In genomic region chr11:32613500-32614151, GRCh38 we compare ENCODE assay signal across 27 cellular contexts.
"Had no signal": no experiment of that assay in that cellular context is flagged by ENCODE, and none has a peak within 500 bp of the region (broad histone marks: within the 10 kb centered on the region; RNA-seq: fewer than 3 reads in every experiment).

No MANE protein-coding gene starts in this region.

- H3K4me3 Mint-ChIP-seq: activated CD4-positive, alpha-beta memory T cell treated with anti-CD3 and anti-CD28 coated beads for 36 hours; activated CD4-positive, alpha-beta T cell treated with anti-CD3 and anti-CD28 coated beads for 36 hours; activated CD4-positive, alpha-beta T cell treated with anti-CD3 and anti-CD28 coated beads, Interleukin-2, amount 10 ng/mL, durations not matched to agents 24 days and 14 days; activated CD8-positive, alpha-beta memory T cell treated with anti-CD3 and anti-CD28 coated beads, Interleukin-2, amount 10 ng/mL, durations not matched to agents 7 days and 5 days; activated CD8-positive, alpha-beta T cell treated with anti-CD3 and anti-CD28 coated beads, Interleukin-2, amount 10 ng/mL, durations not matched to agents 7 days and 5 days; activated naive CD4-positive, alpha-beta T cell treated with anti-CD3 and anti-CD28 coated beads, Interleukin-2, amount 10 ng/mL, durations not matched to agents 7 days and 5 days; activated naive CD8-positive, alpha-beta T cell treated with anti-CD3 and anti-CD28 coated beads, Interleukin-2, amount 10 ng/mL, durations not matched to agents 7 days and 5 days; activated T-helper 1 cell treated with anti-CD3 and anti-CD28 coated beads, Interleukin-12 subunit alpha, Interleukin-12 subunit beta, Interleukin-2, Interleukin-4 antibody, amounts not matched to agents 30 ng/mL and 10 ng/mL and 1 ng/mL, durations not matched to agents 14 hours and 24 hours and 36 hours; brain had no signal

- H3K9me3 Mint-ChIP-seq: activated naive CD4-positive, alpha-beta T cell treated with anti-CD3 and anti-CD28 coated beads, Interleukin-2, amount 10 ng/mL, durations not matched to agents 7 days and 5 days had no signal

- H3K4me1 Mint-ChIP-seq: activated CD4-positive, alpha-beta T cell treated with anti-CD3 and anti-CD28 coated beads for 36 hours; activated CD8-positive, alpha-beta memory T cell treated with anti-CD3 and anti-CD28 coated beads, Interleukin-2, amount 10 ng/mL, durations not matched to agents 7 days and 5 days; activated naive CD4-positive, alpha-beta T cell treated with anti-CD3 and anti-CD28 coated beads, Interleukin-2, amount 10 ng/mL, durations not matched to agents 7 days and 5 days; activated naive CD8-positive, alpha-beta T cell treated with anti-CD3 and anti-CD28 coated beads, Interleukin-2, amount 10 ng/mL, durations not matched to agents 7 days and 5 days; brain had no signal

- H3K27ac Mint-ChIP-seq: activated CD4-positive, alpha-beta memory T cell treated with anti-CD3 and anti-CD28 coated beads for 36 hours; activated CD4-positive, alpha-beta T cell treated with anti-CD3 and anti-CD28 coated beads for 36 hours; activated CD4-positive, alpha-beta T cell treated with anti-CD3 and anti-CD28 coated beads, Interleukin-2, amount 10 ng/mL, durations not matched to agents 24 days and 14 days; activated CD8-positive, alpha-beta memory T cell treated with anti-CD3 and anti-CD28 coated beads, Interleukin-2, amount 10 ng/mL, durations not matched to agents 7 days and 5 days; activated CD8-positive, alpha-beta T cell treated with anti-CD3 and anti-CD28 coated beads, Interleukin-2, amount 10 ng/mL, durations not matched to agents 7 days and 5 days; activated naive CD4-positive, alpha-beta T cell treated with anti-CD3 and anti-CD28 coated beads, Interleukin-2, amount 10 ng/mL, durations not matched to agents 7 days and 5 days; activated naive CD4-positive, alpha-beta T cell treated with anti-CD3 and anti-CD28 coated beads, Interleukin-2, amount 50 U/mL, for 72 hours; activated naive CD8-positive, alpha-beta T cell treated with anti-CD3 and anti-CD28 coated beads, Interleukin-2, amount 10 ng/mL, durations not matched to agents 7 days and 5 days; activated T-helper 1 cell treated with anti-CD3 and anti-CD28 coated beads, Interleukin-12 subunit alpha, Interleukin-12 subunit beta, Interleukin-2, Interleukin-4 antibody, amounts not matched to agents 30 ng/mL and 10 ng/mL and 1 ng/mL, durations not matched to agents 14 hours and 24 hours and 36 hours; activated T-helper 2 cell treated with anti-CD3 and anti-CD28 coated beads, Interferon-gamma antibody, Interleukin-2, Interleukin-4, amounts not matched to agents 10 μg/mL and 5 μg/mL and 100 μg/mL, durations not matched to agents 14 hours and 24 hours and 36 hours; brain had no signal

- DNase-seq: activated CD4-positive, alpha-beta memory T cell treated with anti-CD3 and anti-CD28 coated beads for 36 hours; activated CD4-positive, alpha-beta T cell treated with anti-CD3 and anti-CD28 coated beads for 36 hours; activated CD4-positive, alpha-beta T cell treated with anti-CD3 and anti-CD28 coated beads, Interleukin-2, amount 10 ng/mL, durations not matched to agents 24 days and 14 days; activated CD4-positive, CD25-positive, alpha-beta regulatory T cell; activated CD4-positive, CD25-positive, alpha-beta regulatory T cell treated with anti-CD3 and anti-CD28 coated beads, Interleukin-2, amount 50 U/mL, for 72 hours; activated CD8-positive, alpha-beta memory T cell treated with anti-CD3 and anti-CD28 coated beads, Interleukin-2, amount 10 ng/mL, durations not matched to agents 7 days and 5 days; activated CD8-positive, alpha-beta memory T cell treated with anti-CD3 and anti-CD28 coated beads, Interleukin-2, amount 50 U/mL, for 4 hours; activated CD8-positive, alpha-beta T cell treated with anti-CD3 and anti-CD28 coated beads, Interleukin-2, amount 10 ng/mL, durations not matched to agents 7 days and 5 days; activated effector memory CD4-positive, alpha-beta T cell treated with anti-CD3 and anti-CD28 coated beads, Interleukin-2, amount 50 U/mL, for 16 hours; activated naive CD4-positive, alpha-beta T cell; activated naive CD4-positive, alpha-beta T cell treated with anti-CD3 and anti-CD28 coated beads, Interleukin-2, amount 10 ng/mL, durations not matched to agents 7 days and 5 days; activated naive CD8-positive, alpha-beta T cell treated with anti-CD3 and anti-CD28 coated beads, Interleukin-2, amount 10 ng/mL, durations not matched to agents 7 days and 5 days; activated T-cell treated with anti-CD3 and anti-CD28 coated beads, Interleukin-2, amount 50 U/mL, for 1 hour; activated T-cell treated with anti-CD3 and anti-CD28 coated beads, Interleukin-2, amount 50 U/mL, for 48 hours; central memory CD4-positive, alpha-beta T cell; cerebellar nuclear complex; colonic mucosa; effector CD8-positive, alpha-beta T cell; foreskin keratinocyte; gastrocnemius medialis; glutamatergic neuron; heart left ventricle; T-helper 2 cell had no signal

- H3K27me3 Mint-ChIP-seq: activated CD8-positive, alpha-beta memory T cell treated with anti-CD3 and anti-CD28 coated beads, Interleukin-2, amount 10 ng/mL, durations not matched to agents 7 days and 5 days; activated naive CD4-positive, alpha-beta T cell treated with anti-CD3 and anti-CD28 coated beads, Interleukin-2, amount 10 ng/mL, durations not matched to agents 7 days and 5 days; activated naive CD8-positive, alpha-beta T cell treated with anti-CD3 and anti-CD28 coated beads, Interleukin-2, amount 10 ng/mL, durations not matched to agents 7 days and 5 days; brain had no signal
